ENCODE assay signal across 3 cellular contexts in the genomic region with DNA sequence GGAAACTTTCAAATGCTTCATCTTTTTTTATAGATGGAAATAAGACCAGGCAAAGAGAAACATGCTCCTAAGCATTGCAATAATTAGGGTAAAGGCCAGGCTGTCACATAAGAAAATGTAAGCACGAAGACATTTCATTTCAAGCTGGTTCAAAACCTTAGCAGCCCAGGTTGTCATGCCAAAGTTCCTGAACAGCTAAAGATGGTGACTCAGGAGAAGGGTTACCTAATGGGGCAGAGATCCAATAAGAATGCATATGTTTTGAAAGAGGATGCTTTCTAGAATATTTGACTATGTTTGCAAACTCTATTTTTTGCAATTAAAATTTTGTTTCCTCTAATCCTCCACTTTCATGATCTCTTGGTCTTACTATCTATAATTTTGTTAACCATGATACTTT.
"Had no signal": no experiment of that assay in that cellular context is flagged by ENCODE, and none has a peak within 500 bp of the region (broad histone marks: within the 10 kb centered on the region; RNA-seq: fewer than 3 reads in every experiment).

No MANE protein-coding gene starts in this region.

- H3K4me3 ChIP-seq: GM23338 had no signal

- H2AFZ ChIP-seq: GM23338 had no signal

- H3K4me2 ChIP-seq: GM23338 had no signal

- DNase-seq: H9, HCEC 1CT had no signal

- ATAC-seq: GM23338 had no signal
